Comparison of ENCODE assay signal across 8 cellular contexts in genomic region chr1:93702102-93702827, GRCh38. TPM values are rescaled to one million over a fixed set of nuclear protein-coding genes. Genes with fewer than 3 reads are reported as not detected.
DNase-seq lines count a peak whose midpoint lies in the region; ATAC-seq and TF ChIP-seq lines count a peak whose summit lies in the region.

No MANE protein-coding gene starts in this region.

- ATAC-seq in HG03159 (IDR thresholded peaks at IDR 0.05; ENCODE audit: unreplicated experiment) (no peak), GM21528 (IDR thresholded peaks at IDR 0.05; ENCODE audit: low FRiP score, unreplicated experiment) (no peak)

- H3K27ac ChIP-seq in coronary artery, result peak overlapping the region in 1 of 2 donors; percentile 28

- TF ChIP-seq POLR2A in GM18526 (IDR thresholded peaks at IDR 0.05; ENCODE audit: extremely low read depth, insufficient read length), result peak; percentile 18

- DNase-seq in HT1080 (ENCODE audit: low read depth) (peak; percentile 41), coronary artery (ENCODE audit: low spot score) (peak; percentile 64), renal cortical epithelial cell (ENCODE audit: low read depth) (peak; percentile 77), NCI-H1048 (lab: John Stamatoyannopoulos, UW) (no peak), SHP77 treated with DMSO at 0.1 percent for 48 hours (lab: John Stamatoyannopoulos, UW) (no peak)

- TF ChIP-seq CTCF in coronary artery (IDR thresholded peaks at IDR 0.05), result no peak

- no peak overlapping the region for H3K4me3 ChIP-seq in coronary artery

RNA-seq across cellular contexts. Expression of gene BCAR3, which starts 20.6 kb away (rescaled TPM):
- 156 and 163 TPM in 2 replicates for total RNA-seq in HT1080 (2014; rRNA removed; shearing (Covaris generic))
- polyA plus RNA-seq in HT1080 (2015; cell fraction: cytosol; rRNA removed), result 97.9 and 102 TPM in 2 replicates
- polyA plus RNA-seq in HT1080 (2015; cell fraction: nucleus; rRNA removed), result 110 TPM in 2 replicates
- 41.0 and 75.9 TPM in 2 replicates for total RNA-seq in renal cortical epithelial cell

Comparison
In these comparisons a context has a peak if more than half of its experiments do, and no peak if none do; other contexts are left out.
1. DNase-seq: peak in HT1080 (single experiment), coronary artery (single experiment) and renal cortical epithelial cell (single experiment); none in NCI-H1048 (single experiment) and SHP77 treated with DMSO at 0.1 percent for 48 hours (single experiment).